In the genomic region with DNA sequence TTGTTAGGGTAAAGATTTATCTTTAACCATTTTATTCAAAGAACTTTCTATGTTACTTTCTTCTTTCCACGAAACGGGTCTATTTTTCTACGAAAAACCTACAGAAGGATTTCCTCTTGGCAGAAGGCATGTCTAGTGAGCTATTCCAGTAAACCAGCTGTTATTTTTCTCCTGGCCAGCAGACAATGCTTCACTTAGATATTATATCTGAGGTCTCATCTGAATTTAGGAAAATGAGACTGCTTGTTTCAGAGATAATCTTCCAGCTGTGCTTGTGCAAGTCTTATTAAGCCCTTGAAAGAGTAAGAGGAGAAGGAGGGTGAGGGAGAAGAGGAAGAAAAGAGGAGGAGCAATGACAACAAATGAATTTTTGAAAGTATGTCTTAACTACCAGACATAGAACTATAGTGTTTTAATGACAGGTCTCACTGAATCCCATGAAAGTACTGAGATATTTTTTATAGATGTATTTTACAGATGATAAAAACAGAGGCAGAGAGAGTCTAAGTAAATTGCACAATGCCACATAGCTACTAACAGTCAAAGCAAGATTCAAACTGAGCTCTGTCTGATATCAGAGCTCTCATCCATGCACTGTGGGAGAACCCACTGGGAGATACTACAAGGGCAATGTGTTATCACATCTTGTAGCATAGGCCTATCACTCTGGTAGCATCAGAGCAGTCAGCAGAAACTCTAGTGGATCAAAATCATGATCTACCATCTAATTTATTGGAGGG, we compare ENCODE assay signal across 1 cellular context.
TF ChIP-seq lines count a peak whose summit lies in the region.

No MANE protein-coding gene starts in this region.

TF ChIP-seq in HepG2, 621 proteins besides CTCF, POLR2A, EP300 and RAD21:
- TF ChIP-seq, protein P1, sequence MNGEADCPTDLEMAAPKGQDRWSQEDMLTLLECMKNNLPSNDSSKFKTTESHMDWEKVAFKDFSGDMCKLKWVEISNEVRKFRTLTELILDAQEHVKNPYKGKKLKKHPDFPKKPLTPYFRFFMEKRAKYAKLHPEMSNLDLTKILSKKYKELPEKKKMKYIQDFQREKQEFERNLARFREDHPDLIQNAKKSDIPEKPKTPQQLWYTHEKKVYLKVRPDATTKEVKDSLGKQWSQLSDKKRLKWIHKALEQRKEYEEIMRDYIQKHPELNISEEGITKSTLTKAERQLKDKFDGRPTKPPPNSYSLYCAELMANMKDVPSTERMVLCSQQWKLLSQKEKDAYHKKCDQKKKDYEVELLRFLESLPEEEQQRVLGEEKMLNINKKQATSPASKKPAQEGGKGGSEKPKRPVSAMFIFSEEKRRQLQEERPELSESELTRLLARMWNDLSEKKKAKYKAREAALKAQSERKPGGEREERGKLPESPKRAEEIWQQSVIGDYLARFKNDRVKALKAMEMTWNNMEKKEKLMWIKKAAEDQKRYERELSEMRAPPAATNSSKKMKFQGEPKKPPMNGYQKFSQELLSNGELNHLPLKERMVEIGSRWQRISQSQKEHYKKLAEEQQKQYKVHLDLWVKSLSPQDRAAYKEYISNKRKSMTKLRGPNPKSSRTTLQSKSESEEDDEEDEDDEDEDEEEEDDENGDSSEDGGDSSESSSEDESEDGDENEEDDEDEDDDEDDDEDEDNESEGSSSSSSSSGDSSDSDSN (CRISPR knock-in tag; IDR thresholded peaks at IDR 0.05), result no peak
- TF ChIP-seq ELF3 (CRISPR knock-in tag; IDR thresholded peaks at IDR 0.05) (no peak), ZNF207 (IDR thresholded peaks at IDR 0.05; ENCODE audit: borderline replicate concordance) (no peak), ZNF629 (CRISPR knock-in tag; conservative IDR thresholded peaks at IDR 0.05) (no peak), TEAD3 (CRISPR knock-in tag; optimal IDR thresholded peaks at IDR 0.05; ENCODE audit: borderline replicate concordance) (no peak), TBX3 (IDR thresholded peaks at IDR 0.05; ENCODE audit: borderline replicate concordance) (no peak), ZNF549 (CRISPR knock-in tag; IDR thresholded peaks at IDR 0.05) (no peak)
